ENCODE assay signal across 7 cellular contexts in the genomic region with DNA sequence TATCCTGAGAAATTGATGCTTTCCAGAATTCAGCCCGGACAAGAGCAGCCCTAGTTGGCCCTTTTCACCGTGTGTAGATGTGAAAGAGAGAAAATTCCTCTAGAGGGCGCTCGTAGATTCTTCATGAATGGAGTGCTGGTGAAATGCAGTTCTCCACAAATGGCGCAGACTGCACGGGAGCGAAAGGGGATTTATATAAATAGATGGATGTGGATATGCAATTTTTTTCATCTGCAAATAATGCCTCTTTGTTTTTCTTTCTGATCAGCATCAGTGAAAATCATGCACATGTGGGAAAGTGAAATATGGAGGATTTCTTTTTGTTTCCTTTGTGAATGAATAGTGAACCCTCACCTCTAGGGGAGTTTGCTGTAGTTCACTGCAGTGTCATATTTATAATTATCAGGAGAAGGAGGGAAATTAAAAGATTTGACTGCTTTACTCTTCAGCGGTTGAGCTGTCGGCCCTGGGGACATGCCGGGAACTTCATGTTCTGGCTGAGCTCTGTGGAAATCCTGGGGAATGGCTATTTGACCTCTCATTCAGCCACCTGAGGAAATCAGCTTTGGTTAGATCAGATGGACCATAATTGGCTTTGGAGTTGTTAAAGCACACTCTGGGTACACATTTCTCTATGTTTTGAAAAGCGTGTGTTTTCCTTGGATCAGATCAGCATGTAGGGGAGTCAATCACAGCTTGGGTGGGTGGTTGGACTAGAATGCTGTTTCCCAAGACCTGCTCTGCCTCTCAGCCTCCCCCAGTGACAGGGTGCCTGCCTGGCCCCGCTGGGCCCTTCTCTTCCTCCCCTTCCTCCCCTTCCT.
DNase-seq lines count a peak whose midpoint lies in the region; ATAC-seq and TF ChIP-seq lines count a peak whose summit lies in the region.

No MANE protein-coding gene starts in this region.

- H3K27me3 ChIP-seq in parathyroid adenoma (ENCODE audit: control insufficient read depth, insufficient read depth, low read length) = no peaks in the 10 kb centered on the region

- no peak overlapping the region for H3K4me3 ChIP-seq in parathyroid adenoma (ENCODE audit: low read depth, low read length)

- no peaks in the 10 kb centered on the region for H3K9me3 ChIP-seq in parathyroid adenoma (ENCODE audit: control insufficient read depth, low read length)

- H3K9me3 Mint-ChIP-seq in activated CD8-positive, alpha-beta T cell treated with anti-CD3 and anti-CD28 coated beads for 36 hours = no peaks in the 10 kb centered on the region

- no peaks in the 10 kb centered on the region for H3K4me1 ChIP-seq in parathyroid adenoma

- H3K27ac Mint-ChIP-seq in activated CD8-positive, alpha-beta T cell treated with anti-CD3 and anti-CD28 coated beads for 36 hours = no peak overlapping the region

- H3K4me1 Mint-ChIP-seq in activated CD8-positive, alpha-beta T cell treated with anti-CD3 and anti-CD28 coated beads for 36 hours (ENCODE audit: low read depth) = peaks cover 8% of the 10 kb centered on the region

- H3K36me3 ChIP-seq in parathyroid adenoma (ENCODE audit: control insufficient read depth, insufficient read depth, low read length) = no peaks in the 10 kb centered on the region

- H3K27ac ChIP-seq in parathyroid adenoma = no peak overlapping the region

- peaks cover 22% of the 10 kb centered on the region for H3K27me3 Mint-ChIP-seq in activated CD8-positive, alpha-beta T cell treated with anti-CD3 and anti-CD28 coated beads for 36 hours

- peak; percentile 68 for TF ChIP-seq CTCF in activated CD8-positive, alpha-beta T cell treated with anti-CD3 and anti-CD28 coated beads for 36 hours (IDR thresholded peaks at IDR 0.05)
- TF ChIP-seq CTCF in parathyroid adenoma (IDR thresholded peaks at IDR 0.05) = peak; percentile 41

- intact Hi-C loops in activated CD8-positive, alpha-beta T cell treated with anti-CD3 and anti-CD28 coated beads for 36 hours (cut with micrococcal nuclease) = loop anchor here (5.0 kb wide), 1 partner anchor 240 kb away; no protein-coding TSS in a partner anchor

- no peaks in the 10 kb centered on the region for H3K36me3 Mint-ChIP-seq in activated CD8-positive, alpha-beta T cell treated with anti-CD3 and anti-CD28 coated beads for 36 hours (ENCODE audit: low read depth)

- POLR2A ChIA-PET in activated CD8-positive, alpha-beta T cell treated with anti-CD3 and anti-CD28 coated beads for 36 hours (lab: Charles Lee) = no interaction called here

- H2AFZ ChIP-seq in parathyroid adenoma = no peak overlapping the region

- H3K4me2 ChIP-seq in parathyroid adenoma (ENCODE audit: low read length) = no peak overlapping the region

- CTCF ChIA-PET in activated CD8-positive, alpha-beta T cell treated with anti-CD3 and anti-CD28 coated beads for 36 hours (lab: Charles Lee) = interaction anchor here (0.7 to 4.0 kb wide), 18 partner anchors 10 to 582 kb away, joined by 3 to 56 read pairs (median 3); no protein-coding TSS in a partner anchor

- ATAC-seq in GM19395 (IDR thresholded peaks at IDR 0.05; ENCODE audit: unreplicated experiment) (peak; percentile 91), HG03280 (IDR thresholded peaks at IDR 0.05; ENCODE audit: unreplicated experiment) (peak; percentile 77)
- peak; percentile 68 for ATAC-seq in activated CD8-positive, alpha-beta T cell treated with anti-CD3 and anti-CD28 coated beads for 36 hours

- H3K79me2 ChIP-seq in parathyroid adenoma = no peaks in the 10 kb centered on the region

- no peak overlapping the region for H3K4me3 Mint-ChIP-seq in activated CD8-positive, alpha-beta T cell treated with anti-CD3 and anti-CD28 coated beads for 36 hours

- no peak overlapping the region for H3K9ac ChIP-seq in parathyroid adenoma

- DNase-seq in Daoy (ENCODE audit: low read depth) (peak; percentile 67), NCI-H2171 treated with DMSO at 0.1 percent for 48 hours (lab: John Stamatoyannopoulos, UW) (peak; percentile 58), globus pallidus (ENCODE audit: low spot score) (peak; percentile 83)
- peak; percentile 52 for DNase-seq in activated CD8-positive, alpha-beta T cell treated with anti-CD3 and anti-CD28 coated beads for 36 hours
